8 cellular contexts compared by ENCODE assay signal in genomic region chr12:53053223-53054111, GRCh38. TPM values are rescaled to one million over a fixed set of nuclear protein-coding genes. Genes with fewer than 3 reads are reported as not detected.
DNase-seq lines count a peak whose midpoint lies in the region; ATAC-seq, FAIRE-seq and TF ChIP-seq lines count a peak whose summit lies in the region.

No MANE protein-coding gene starts in this region.

- TF ChIP-seq CTCF in progenitor cell of endocrine pancreas (IDR thresholded peaks at IDR 0.05; ENCODE audit: unreplicated experiment): peak; percentile 86

- peaks cover 32% of the 10 kb centered on the region for H3K4me1 ChIP-seq in BLaER1

- H3K27me3 Mint-ChIP-seq in progenitor cell of endocrine pancreas: peaks cover 8% of the 10 kb centered on the region

- DNase-seq in SK-N-DZ (ENCODE audit: low spot score) (peak; percentile 46), amniotic epithelial cell (ENCODE audit: low read depth) (peak; percentile 55), left ventricle myocardium superior (peak; percentile 71), progenitor cell of endocrine pancreas (ENCODE audit: low spot score, unreplicated experiment) (peak; percentile 73), frontal cortex (ENCODE audit: low spot score in 2 of 2) (no peak), MG63 (no peak)

- peak overlapping the region; percentile 59 for H3K27ac ChIP-seq in BLaER1

- no peaks in the 10 kb centered on the region for H3K36me3 Mint-ChIP-seq in progenitor cell of endocrine pancreas (ENCODE audit: insufficient read depth)

- H3K4me3 ChIP-seq in BLaER1 (peak overlapping the region; percentile 80), MG63 (no peak overlapping the region)

- peak overlapping the region; percentile 67 for H3K9ac ChIP-seq in BLaER1

- ATAC-seq in HG03175 (IDR thresholded peaks at IDR 0.05; ENCODE audit: unreplicated experiment): peak; percentile 0
- ATAC-seq in left ventricle myocardium superior: peak; percentile 10

- H3K9me3 ChIP-seq in BLaER1 (no peaks in the 10 kb centered on the region), MG63 (no peaks in the 10 kb centered on the region)

- H3K27me3 ChIP-seq in BLaER1 (no peaks in the 10 kb centered on the region), MG63 (no peaks in the 10 kb centered on the region)

- H3K27ac Mint-ChIP-seq in progenitor cell of endocrine pancreas: peak overlapping the region; percentile 98

- no peak for FAIRE-seq in frontal cortex (lab: Jason Lieb, UNC)

- H4K20me1 ChIP-seq in BLaER1: no peaks in the 10 kb centered on the region

- H3K36me3 ChIP-seq in BLaER1 (no peaks in the 10 kb centered on the region), MG63 (peaks cover 38% of the 10 kb centered on the region)

- H3K4me3 Mint-ChIP-seq in progenitor cell of endocrine pancreas (ENCODE audit: low read depth): peak overlapping the region; percentile 91

- intact Hi-C loops in left ventricle myocardium superior (cut with micrococcal nuclease): no loop called here

- H3K4me1 Mint-ChIP-seq in progenitor cell of endocrine pancreas (ENCODE audit: low read depth): peaks cover 18% of the 10 kb centered on the region

- H3K4me2 ChIP-seq in BLaER1: peak overlapping the region; percentile 93

- H3K9me3 Mint-ChIP-seq in progenitor cell of endocrine pancreas (ENCODE audit: low read depth): no peaks in the 10 kb centered on the region

RNA-seq across cellular contexts. Expression of gene TNS2, which starts 3.6 kb away (rescaled TPM):
- 0.68 and 0.81 TPM in 2 replicates for polyA plus RNA-seq in SK-N-DZ (2014; cell fraction: cytosol; rRNA removed)
- polyA plus RNA-seq in SK-N-DZ (2014; cell fraction: nucleus; rRNA removed): 0.75 and 1.2 TPM in 2 replicates
- 120 TPM for total RNA-seq in left ventricle myocardium superior
- total RNA-seq in progenitor cell of endocrine pancreas: 6.6 and 7.3 TPM in 2 replicates
- total RNA-seq in frontal cortex: 11.4 TPM
- 10.8 and 12.4 TPM in 2 replicates for total RNA-seq in MG63 (2014; rRNA removed; shearing (Covaris generic); ENCODE audit: low replicate concordance)

RNA-seq across cellular contexts. Expression of gene SPRYD3, which starts 25.7 kb away (rescaled TPM):
- 2.0 and 2.7 TPM in 2 replicates for polyA plus RNA-seq in SK-N-DZ (2014; cell fraction: cytosol; rRNA removed)
- 4.9 and 5.4 TPM in 2 replicates for polyA plus RNA-seq in SK-N-DZ (2014; cell fraction: nucleus; rRNA removed)
- total RNA-seq in left ventricle myocardium superior (39.8 TPM), progenitor cell of endocrine pancreas (17.9 and 18.0 TPM in 2 replicates), frontal cortex (22.4 TPM)
- total RNA-seq in MG63 (2014; rRNA removed; shearing (Covaris generic); ENCODE audit: low replicate concordance): 22.1 and 23.9 TPM in 2 replicates

RNA-seq across cellular contexts. Expression of gene IGFBP6, which starts 44.0 kb away (rescaled TPM):
- polyA plus RNA-seq in SK-N-DZ (2014; cell fraction: cytosol; rRNA removed): not detected in 2 replicates
- not detected in 2 replicates for polyA plus RNA-seq in SK-N-DZ (2014; cell fraction: nucleus; rRNA removed)
- 45.5 TPM for total RNA-seq in left ventricle myocardium superior
- 25.7 and 26.5 TPM in 2 replicates for total RNA-seq in progenitor cell of endocrine pancreas
- total RNA-seq in frontal cortex: 9.0 TPM
- total RNA-seq in MG63 (2014; rRNA removed; shearing (Covaris generic); ENCODE audit: low replicate concordance): 37.5 and 66.3 TPM in 2 replicates

RNA-seq across cellular contexts. Expression of gene EIF4B, which starts 47.2 kb away (rescaled TPM):
- polyA plus RNA-seq in SK-N-DZ (2014; cell fraction: cytosol; rRNA removed): 453 and 511 TPM in 2 replicates
- 216 and 276 TPM in 2 replicates for polyA plus RNA-seq in SK-N-DZ (2014; cell fraction: nucleus; rRNA removed)
- total RNA-seq in left ventricle myocardium superior (513 TPM), progenitor cell of endocrine pancreas (447 and 487 TPM in 2 replicates), frontal cortex (1,330 TPM)
- 684 and 692 TPM in 2 replicates for total RNA-seq in MG63 (2014; rRNA removed; shearing (Covaris generic); ENCODE audit: low replicate concordance)

RNA-seq across cellular contexts. Expression of gene SOAT2, which starts 49.8 kb away (rescaled TPM):
- not detected in 2 replicates for polyA plus RNA-seq in SK-N-DZ (2014; cell fraction: cytosol; rRNA removed)
- polyA plus RNA-seq in SK-N-DZ (2014; cell fraction: nucleus; rRNA removed): not detected in 2 replicates
- total RNA-seq in left ventricle myocardium superior (0.12 TPM), progenitor cell of endocrine pancreas (0.98 and 1.1 TPM in 2 replicates), frontal cortex (under 0.01 TPM)
- total RNA-seq in MG63 (2014; rRNA removed; shearing (Covaris generic); ENCODE audit: low replicate concordance): not detected in 2 replicates

Comparison
In these comparisons a context has a peak if more than half of its experiments do, and no peak if none do; other contexts are left out.
1. DNase-seq: peak in SK-N-DZ (single experiment), amniotic epithelial cell (single experiment), left ventricle myocardium superior (single experiment) and progenitor cell of endocrine pancreas (single experiment); none in frontal cortex (0 of 2) and MG63 (single experiment).